ENCODE assay signal across 11 cellular contexts in genomic region chr18:74840492-74841167, GRCh38.
DNase-seq lines count a peak whose midpoint lies in the region; ATAC-seq, FAIRE-seq and TF ChIP-seq lines count a peak whose summit lies in the region.
"Had no signal": no experiment of that assay in that cellular context is flagged by ENCODE, and none has a peak within 500 bp of the region (broad histone marks: within the 10 kb centered on the region; RNA-seq: fewer than 3 reads in every experiment).

No MANE protein-coding gene starts in this region.

- peak; percentile 72 for FAIRE-seq in astrocyte (lab: Jason Lieb, UNC)
- FAIRE-seq: colon had no signal

- H2AK5ac ChIP-seq in mesenchymal stem cell (ENCODE audit: low read length, severe bottlenecking) = no peak overlapping the region

- whole genome bisulfite sequencing in mesenchymal stem cell = 63% methylated on average over 7 of the region's 7 CpGs

- H3K4me3 Mint-ChIP-seq in astrocyte (ENCODE audit: unreplicated experiment) = no peak overlapping the region
- H3K4me3 Mint-ChIP-seq in CD8-positive, alpha-beta memory T cell = peak overlapping the region in 2 of 7 donors; percentile 3 to 54

- peaks cover 2% of the 10 kb centered on the region for H3K9me3 Mint-ChIP-seq in astrocyte (ENCODE audit: unreplicated experiment)
- no peaks in the 10 kb centered on the region for H3K9me3 Mint-ChIP-seq in CD8-positive, alpha-beta memory T cell

- H2BK15ac ChIP-seq in mesenchymal stem cell (ENCODE audit: low read depth, poor library complexity, severe bottlenecking) = no peak overlapping the region

- peaks cover 2% of the 10 kb centered on the region for H3K79me1 ChIP-seq in mesenchymal stem cell (replicated peaks; ENCODE audit: low read length, poor library complexity, severe bottlenecking)

- H2BK12ac ChIP-seq in mesenchymal stem cell (ENCODE audit: low read length in 2 of 2) = no peak overlapping the region

- H3K9me3 ChIP-seq in MG63 (no peaks in the 10 kb centered on the region), astrocyte (ENCODE audit: insufficient read depth, low read depth, low read length) (no peaks in the 10 kb centered on the region), mesenchymal stem cell (ENCODE audit: control insufficient read depth, low read length) (no peaks in the 10 kb centered on the region)
- H3K9me3 ChIP-seq in CD8-positive, alpha-beta memory T cell (ENCODE audit: low read length) = no peaks in the 10 kb centered on the region

- H4K8ac ChIP-seq in mesenchymal stem cell (ENCODE audit: low read length) = no peak overlapping the region

- H3K36me3 ChIP-seq in MG63 (no peaks in the 10 kb centered on the region), astrocyte (ENCODE audit: insufficient read depth, low read length) (no peaks in the 10 kb centered on the region), mesenchymal stem cell (ENCODE audit: control insufficient read depth in 1 of 2, insufficient read depth in 2 of 2, low read depth in 1 of 2, low read length in 2 of 2) (peaks cover 0 to 4% of the 10 kb centered on the region in 2 experiments)
- no peaks in the 10 kb centered on the region for H3K36me3 ChIP-seq in CD8-positive, alpha-beta memory T cell (ENCODE audit: insufficient read depth, low read length)

- H3K27ac ChIP-seq in astrocyte (ENCODE audit: low read depth, low read length) (no peak overlapping the region), mesenchymal stem cell (ENCODE audit: low read length, poor library complexity, severe bottlenecking) (no peak overlapping the region)
- H3K27ac ChIP-seq in CD8-positive, alpha-beta memory T cell (ENCODE audit: low read depth, low read length) = no peak overlapping the region
- H3K27ac ChIP-seq: KMS-11, parathyroid adenoma had no signal

- H2AFZ ChIP-seq in astrocyte (ENCODE audit: low read depth, low read length) = peak overlapping the region; percentile 3
- no peak overlapping the region for H2AFZ ChIP-seq in mesenchymal stem cell (ENCODE audit: low read depth, low read length)
- H2AFZ ChIP-seq: parathyroid adenoma had no signal

- no peak overlapping the region for H3K27ac Mint-ChIP-seq in astrocyte (ENCODE audit: unreplicated experiment)
- H3K27ac Mint-ChIP-seq in CD8-positive, alpha-beta memory T cell = peak overlapping the region in 4 of 8 donors; percentile 2 to 37 (median 18)

- POLR2A ChIA-PET in CD8-positive, alpha-beta memory T cell (lab: Charles Lee) = no interaction called here

- H3K23ac ChIP-seq in mesenchymal stem cell (ENCODE audit: low read length in 2 of 2) = no peak overlapping the region

- no peak overlapping the region for H3K14ac ChIP-seq in mesenchymal stem cell (ENCODE audit: low read length in 2 of 2)

- H4K91ac ChIP-seq in mesenchymal stem cell (ENCODE audit: low read length) = no peak overlapping the region

- no peak for ATAC-seq in GM19452 (IDR thresholded peaks at IDR 0.05; ENCODE audit: unreplicated experiment)

- peak overlapping the region in 1 of 2 experiments; percentile 2 for H3K18ac ChIP-seq in mesenchymal stem cell (ENCODE audit: low read depth in 1 of 2, low read length in 2 of 2)

- no peak for TF ChIP-seq CTCF in astrocyte (IDR thresholded peaks at IDR 0.05; ENCODE audit: insufficient read depth, low read depth, low read length)

- H2BK5ac ChIP-seq in mesenchymal stem cell (ENCODE audit: low read depth, low read length, poor library complexity, severe bottlenecking) = no peak overlapping the region

- H3K27me3 ChIP-seq in MG63 (no peaks in the 10 kb centered on the region), astrocyte (ENCODE audit: insufficient read depth, low read length) (no peaks in the 10 kb centered on the region), mesenchymal stem cell (ENCODE audit: control insufficient read depth in 1 of 2, insufficient read depth in 1 of 2, low read length in 2 of 2) (no peaks in the 10 kb centered on the region)
- no peaks in the 10 kb centered on the region for H3K27me3 ChIP-seq in CD8-positive, alpha-beta memory T cell (ENCODE audit: insufficient read depth, low read length, poor library complexity, severe bottlenecking)

- H3K4me3 ChIP-seq in MG63 (no peak overlapping the region), astrocyte (ENCODE audit: insufficient read depth, low read depth, low read length) (no peak overlapping the region), mesenchymal stem cell (ENCODE audit: insufficient read depth in 1 of 2, low read depth in 1 of 2, low read length in 2 of 2) (no peak overlapping the region)
- no peak overlapping the region for H3K4me3 ChIP-seq in CD8-positive, alpha-beta memory T cell (ENCODE audit: low read length)

- no peak overlapping the region for H2BK120ac ChIP-seq in mesenchymal stem cell (ENCODE audit: low read depth, low read length)

- peak overlapping the region; percentile 35 for H3K4me2 ChIP-seq in astrocyte (ENCODE audit: low read length)
- H3K4me2 ChIP-seq in mesenchymal stem cell (ENCODE audit: low read length, poor library complexity, severe bottlenecking) = no peak overlapping the region
- H3K4me2 ChIP-seq: KMS-11 had no signal

- no peaks in the 10 kb centered on the region for H4K20me1 ChIP-seq in astrocyte (ENCODE audit: insufficient read depth, low read length)

- peaks cover 15% of the 10 kb centered on the region for H3K4me1 Mint-ChIP-seq in astrocyte (ENCODE audit: low read depth, unreplicated experiment)
- peaks cover 20 to 30% (median 26%) of the 10 kb centered on the region in 3 donors for H3K4me1 Mint-ChIP-seq in CD8-positive, alpha-beta memory T cell

- H3K36me3 Mint-ChIP-seq in astrocyte (ENCODE audit: low read depth, unreplicated experiment) = peaks cover 8% of the 10 kb centered on the region
- H3K36me3 Mint-ChIP-seq in CD8-positive, alpha-beta memory T cell = peaks cover 9 to 23% (median 14%) of the 10 kb centered on the region in 3 donors

- DNase-seq in Daoy (ENCODE audit: low read depth) (peak; percentile 72), MG63 (peak; percentile 84), astrocyte (ENCODE audit: low read depth) (peak; percentile 43), mesenchymal stem cell (peak; percentile 53), SKM-1 treated with dmso at 0.1 percent for 144 hours (lab: John Stamatoyannopoulos, UW; ENCODE audit: unreplicated experiment) (no peak), cerebellar cortex (ENCODE audit: low spot score) (no peak)
- no peak for DNase-seq in CD8-positive, alpha-beta memory T cell

- no peaks in the 10 kb centered on the region for H3K27me3 Mint-ChIP-seq in astrocyte (ENCODE audit: low read depth, unreplicated experiment)
- H3K27me3 Mint-ChIP-seq in CD8-positive, alpha-beta memory T cell = no peaks in the 10 kb centered on the region

- CTCF ChIA-PET in CD8-positive, alpha-beta memory T cell (lab: Charles Lee) = no interaction called here

- peaks cover 12% of the 10 kb centered on the region for H3K4me1 ChIP-seq in astrocyte (ENCODE audit: insufficient read depth, low read length)
- peaks cover 12% of the 10 kb centered on the region for H3K4me1 ChIP-seq in mesenchymal stem cell (ENCODE audit: control insufficient read depth, insufficient read depth, low read depth, low read length)
- no peaks in the 10 kb centered on the region for H3K4me1 ChIP-seq in CD8-positive, alpha-beta memory T cell (ENCODE audit: insufficient read depth, low read length)
- H3K4me1 ChIP-seq: parathyroid adenoma had no signal

- peak overlapping the region; percentile 17 to 41 for H3K4ac ChIP-seq in mesenchymal stem cell (ENCODE audit: low read depth in 1 of 2, low read length in 2 of 2)

- H3K79me2 ChIP-seq in astrocyte (ENCODE audit: insufficient read depth, low read length) = no peaks in the 10 kb centered on the region
- H3K79me2 ChIP-seq: parathyroid adenoma had no signal

- H3K9ac ChIP-seq in astrocyte (ENCODE audit: low read length) (no peak overlapping the region), mesenchymal stem cell (ENCODE audit: low read length) (no peak overlapping the region)
- H3K9ac ChIP-seq: KMS-11, parathyroid adenoma had no signal

Comparison
In these comparisons a context has a peak if more than half of its experiments do, and no peak if none do; other contexts are left out.
1. DNase-seq: peak in Daoy (single experiment), MG63 (single experiment), astrocyte (single experiment) and mesenchymal stem cell (single experiment); none in SKM-1 treated with dmso at 0.1 percent for 144 hours (single experiment), cerebellar cortex (single experiment) and CD8-positive, alpha-beta memory T cell (0 of 5).